29 cellular contexts compared by ENCODE assay signal in genomic region chr7:96920713-96921112, GRCh38.
"Had no signal": no experiment of that assay in that cellular context is flagged by ENCODE, and none has a peak within 500 bp of the region (broad histone marks: within the 10 kb centered on the region; RNA-seq: fewer than 3 reads in every experiment).

No MANE protein-coding gene starts in this region.

- H3K4me1 Mint-ChIP-seq: endodermal cell; memory B cell; naive B cell; neural crest cell; stimulated activated effector memory CD8-positive, alpha-beta T cell treated with anti-CD3 and anti-CD28 coated beads, Interleukin-12 subunit alpha, Interleukin-12 subunit beta, amount 100 ng/mL, for 72 hours had no signal

- H3K9me3 ChIP-seq: colonic mucosa, mucosa of descending colon, neutrophil, right lobe of liver, stomach, thyroid gland, upper lobe of left lung had no signal

- FAIRE-seq: frontal cortex, kidney, small intestine, urothelium cell line had no signal

- H3K36me3 Mint-ChIP-seq: memory B cell; naive B cell; natural killer cell treated with Interleukin-12 subunit alpha and Interleukin-12 subunit beta and Interleukin-15 and Interleukin-18, amount 100 ng/mL, for 72 hours; stimulated activated effector memory CD8-positive, alpha-beta T cell treated with anti-CD3 and anti-CD28 coated beads, Interleukin-12 subunit alpha, Interleukin-12 subunit beta, amount 100 ng/mL, for 72 hours had no signal

- H2AFZ ChIP-seq: parathyroid adenoma had no signal

- H3K27ac Mint-ChIP-seq: dendritic cell treated with granulocyte-macrophage colony-stimulating factor and Interleukin-4, amounts not matched to agents 40 ng/mL and 50 ng/mL, for 4 days; endodermal cell; memory B cell; naive B cell; natural killer cell treated with Interleukin-12 subunit alpha and Interleukin-12 subunit beta and Interleukin-15 and Interleukin-18, amount 100 ng/mL, for 72 hours; progenitor cell of endocrine pancreas; stimulated activated effector memory CD8-positive, alpha-beta T cell treated with anti-CD3 and anti-CD28 coated beads, Interleukin-12 subunit alpha, Interleukin-12 subunit beta, amount 100 ng/mL, for 72 hours had no signal

- H3K4me1 ChIP-seq: colonic mucosa, parathyroid adenoma, right lobe of liver, stomach, thyroid gland, upper lobe of left lung had no signal

- DNase-seq: colonic mucosa; effector CD8-positive, alpha-beta T cell; endodermal cell; erythroblast; hypothalamus; kidney; mucosa of descending colon; naive B cell; right lobe of liver; small intestine; stimulated activated CD4-positive, alpha-beta T cell treated with anti-CD3 and anti-CD28 coated beads, Interleukin-12 subunit alpha, Interleukin-12 subunit beta, amount 100 ng/mL, for 4 hours; stimulated activated CD4-positive, alpha-beta T cell treated with anti-CD3 and anti-CD28 coated beads, Interleukin-1b, Interleukin-23, amount 100 ng/mL, for 48 hours; stimulated activated CD4-positive, alpha-beta T cell treated with anti-CD3 and anti-CD28 coated beads, Interleukin-4, amount 100 ng/mL, for 24 hours; stimulated activated naive CD4-positive, alpha-beta T cell treated with Interleukin-2 at 50 U/mL for 16 hours; stomach; thyroid gland; upper lobe of left lung had no signal

- H3K9ac ChIP-seq: parathyroid adenoma had no signal

- ATAC-seq: left lobe of liver; mucosa of descending colon; natural killer cell treated with Interleukin-12 subunit alpha and Interleukin-12 subunit beta and Interleukin-15 and Interleukin-18, amount 100 ng/mL, for 72 hours; right lobe of liver; stimulated activated effector memory CD8-positive, alpha-beta T cell treated with anti-CD3 and anti-CD28 coated beads, Interleukin-12 subunit alpha, Interleukin-12 subunit beta, amount 100 ng/mL, for 72 hours had no signal

- H3K27me3 ChIP-seq: colonic mucosa, neutrophil, right lobe of liver, thyroid gland, upper lobe of left lung had no signal

- H3K79me2 ChIP-seq: parathyroid adenoma had no signal

- H3K27me3 Mint-ChIP-seq: dendritic cell treated with granulocyte-macrophage colony-stimulating factor and Interleukin-4, amounts not matched to agents 40 ng/mL and 50 ng/mL, for 4 days had no signal

- H3K4me3 ChIP-seq: colonic mucosa, lung, mucosa of descending colon, right lobe of liver, stomach, thyroid gland, upper lobe of left lung had no signal

- H3K27ac ChIP-seq: colonic mucosa, neutrophil, parathyroid adenoma, right lobe of liver, stomach, thyroid gland, upper lobe of left lung had no signal

- H3K9me3 Mint-ChIP-seq: endodermal cell; natural killer cell treated with Interleukin-12 subunit alpha and Interleukin-12 subunit beta and Interleukin-15 and Interleukin-18, amount 100 ng/mL, for 72 hours; neural crest cell; stimulated activated effector memory CD8-positive, alpha-beta T cell treated with anti-CD3 and anti-CD28 coated beads, Interleukin-12 subunit alpha, Interleukin-12 subunit beta, amount 100 ng/mL, for 72 hours had no signal

- H3K4me3 Mint-ChIP-seq: dendritic cell treated with granulocyte-macrophage colony-stimulating factor and Interleukin-4, amounts not matched to agents 40 ng/mL and 50 ng/mL, for 4 days; endodermal cell; memory B cell; natural killer cell treated with Interleukin-12 subunit alpha and Interleukin-12 subunit beta and Interleukin-15 and Interleukin-18, amount 100 ng/mL, for 72 hours; neural crest cell; stimulated activated effector memory CD8-positive, alpha-beta T cell treated with anti-CD3 and anti-CD28 coated beads, Interleukin-12 subunit alpha, Interleukin-12 subunit beta, amount 100 ng/mL, for 72 hours had no signal

- H3K36me3 ChIP-seq: colonic mucosa, neutrophil, right lobe of liver, stomach, thyroid gland, upper lobe of left lung had no signal
